In genomic region chr4:15766821-15767220, GRCh38 we compare ENCODE assay signal across 24 cellular contexts. TPM values are rescaled to one million over a fixed set of nuclear protein-coding genes. Genes with fewer than 3 reads are reported as not detected.
A peak's percentile ranks its signal among the peaks of the same experiment; 100 is the strongest.
DNase-seq lines count a peak whose midpoint lies in the region; ATAC-seq, FAIRE-seq and TF ChIP-seq lines count a peak whose summit lies in the region.
"Had no signal": no experiment of that assay in that cellular context is flagged by ENCODE, and none has a peak within 500 bp of the region (broad histone marks: within the 10 kb centered on the region; RNA-seq: fewer than 3 reads in every experiment).

No MANE protein-coding gene starts in this region.

- peaks cover 34% of the 10 kb centered on the region for H3K36me3 Mint-ChIP-seq in activated CD8-positive, alpha-beta memory T cell treated with anti-CD3 and anti-CD28 coated beads, Interleukin-2, amount 10 ng/mL, durations not matched to agents 7 days and 5 days
- H3K36me3 Mint-ChIP-seq in activated CD4-positive, alpha-beta memory T cell treated with anti-CD3 and anti-CD28 coated beads, Interleukin-2, amount 10 ng/mL, durations not matched to agents 7 days and 5 days (ENCODE audit: low read depth), result peaks cover 19% of the 10 kb centered on the region
- peaks cover 0 to 22% (median 0%) of the 10 kb centered on the region in 5 donors for H3K36me3 Mint-ChIP-seq in naive thymus-derived CD4-positive, alpha-beta T cell
- H3K36me3 Mint-ChIP-seq in nephron progenitor cell (ENCODE audit: low read depth), result no peaks in the 10 kb centered on the region
- H3K36me3 Mint-ChIP-seq: brain, neural progenitor cell had no signal

- H3K9me3 ChIP-seq in DOHH2 (ENCODE audit: control insufficient read depth, insufficient read depth, low read length), result no peaks in the 10 kb centered on the region
- no peaks in the 10 kb centered on the region for H3K9me3 ChIP-seq in naive thymus-derived CD4-positive, alpha-beta T cell (ENCODE audit: control insufficient read depth in 2 of 3, low read length in 3 of 3)
- H3K9me3 ChIP-seq: esophagus squamous epithelium, gastrocnemius medialis, uterus had no signal

- H3F3A ChIP-seq in DOHH2 (ENCODE audit: control insufficient read depth, insufficient read depth), result peaks cover 16% of the 10 kb centered on the region

- H3K9me3 Mint-ChIP-seq in activated CD8-positive, alpha-beta memory T cell treated with anti-CD3 and anti-CD28 coated beads, Interleukin-2, amount 10 ng/mL, durations not matched to agents 7 days and 5 days (ENCODE audit: low read depth), result no peaks in the 10 kb centered on the region
- H3K9me3 Mint-ChIP-seq in activated CD4-positive, alpha-beta memory T cell treated with anti-CD3 and anti-CD28 coated beads, Interleukin-2, amount 10 ng/mL, durations not matched to agents 7 days and 5 days, result no peaks in the 10 kb centered on the region
- peaks cover 0 to 7% (median 0%) of the 10 kb centered on the region in 11 donors for H3K9me3 Mint-ChIP-seq in naive thymus-derived CD4-positive, alpha-beta T cell
- no peaks in the 10 kb centered on the region for H3K9me3 Mint-ChIP-seq in nephron progenitor cell
- H3K9me3 Mint-ChIP-seq: brain, endodermal cell, H9 had no signal

- H3K27me3 Mint-ChIP-seq in activated CD8-positive, alpha-beta memory T cell treated with anti-CD3 and anti-CD28 coated beads, Interleukin-2, amount 10 ng/mL, durations not matched to agents 7 days and 5 days, result no peaks in the 10 kb centered on the region
- no peaks in the 10 kb centered on the region for H3K27me3 Mint-ChIP-seq in activated CD4-positive, alpha-beta memory T cell treated with anti-CD3 and anti-CD28 coated beads, Interleukin-2, amount 10 ng/mL, durations not matched to agents 7 days and 5 days
- H3K27me3 Mint-ChIP-seq in naive thymus-derived CD4-positive, alpha-beta T cell, result no peaks in the 10 kb centered on the region
- H3K27me3 Mint-ChIP-seq in nephron progenitor cell (ENCODE audit: low read depth, poor library complexity), result peaks cover 11% of the 10 kb centered on the region

- H3K27ac ChIP-seq in DOHH2 (ENCODE audit: low read depth, low read length), result peak overlapping the region; percentile 86
- peak overlapping the region; percentile 32 for H3K27ac ChIP-seq in naive thymus-derived CD4-positive, alpha-beta T cell (ENCODE audit: low read depth, low read length)
- H3K27ac ChIP-seq: esophagus squamous epithelium, gastrocnemius medialis, neural progenitor cell, SK-N-MC, uterus had no signal

- POLR2A ChIA-PET in activated CD4-positive, alpha-beta memory T cell treated with anti-CD3 and anti-CD28 coated beads, Interleukin-2, amount 10 ng/mL, durations not matched to agents 7 days and 5 days (lab: Charles Lee), result interaction anchor here (1.0 to 12.1 kb wide), 4 partner anchors 11 to 19 kb away, joined by 3 to 224 read pairs (median 30); partner anchors contain the start of gene CD38
- POLR2A ChIA-PET in naive thymus-derived CD4-positive, alpha-beta T cell (lab: Charles Lee), result interaction anchor here (0.6 to 3.4 kb wide), 10 partner anchors 8 to 764 kb away, joined by 3 to 53 read pairs (median 4); no protein-coding TSS in a partner anchor

- TF ChIP-seq CTCF in DOHH2 (IDR thresholded peaks at IDR 0.05; ENCODE audit: low read depth, low read length, poor library complexity, severe bottlenecking) (no peak), nephron progenitor cell (IDR thresholded peaks at IDR 0.05) (no peak)

- H3K4me2 ChIP-seq in DOHH2 (ENCODE audit: low read length), result peak overlapping the region; percentile 77
- H3K4me2 ChIP-seq: neural progenitor cell had no signal

- H3K4me3 Mint-ChIP-seq in activated CD8-positive, alpha-beta memory T cell treated with anti-CD3 and anti-CD28 coated beads, Interleukin-2, amount 10 ng/mL, durations not matched to agents 7 days and 5 days, result no peak overlapping the region
- no peak overlapping the region for H3K4me3 Mint-ChIP-seq in activated CD4-positive, alpha-beta memory T cell treated with anti-CD3 and anti-CD28 coated beads, Interleukin-2, amount 10 ng/mL, durations not matched to agents 7 days and 5 days
- peak overlapping the region; percentile 50 to 83 (median 72) for H3K4me3 Mint-ChIP-seq in naive thymus-derived CD4-positive, alpha-beta T cell
- H3K4me3 Mint-ChIP-seq in nephron progenitor cell, result no peak overlapping the region
- H3K4me3 Mint-ChIP-seq: brain, endodermal cell, H9, neural progenitor cell had no signal

- no peak for TF ChIP-seq POLR2A in GM12892 (IDR thresholded peaks at IDR 0.05; ENCODE audit: low read depth, low read length)

- no peak for DNase-seq in activated CD8-positive, alpha-beta memory T cell treated with anti-CD3 and anti-CD28 coated beads, Interleukin-2, amount 10 ng/mL, durations not matched to agents 7 days and 5 days
- no peak for DNase-seq in activated CD8-positive, alpha-beta memory T cell treated with anti-CD3 and anti-CD28 coated beads for 24 hours
- DNase-seq in activated CD4-positive, alpha-beta memory T cell treated with anti-CD3 and anti-CD28 coated beads, Interleukin-2, amount 10 ng/mL, durations not matched to agents 7 days and 5 days, result no peak
- DNase-seq in naive thymus-derived CD4-positive, alpha-beta T cell, result no peak
- DNase-seq in KG1 (lab: John Stamatoyannopoulos, UW), result no peak
- no peak for DNase-seq in nephron progenitor cell
- no peak for DNase-seq in GM12892 (ENCODE audit: insufficient read length)
- DNase-seq: activated CD8-positive, alpha-beta memory T cell treated with anti-CD3 and anti-CD28 coated beads, Interleukin-2, amount 50 U/mL, for 48 hours; C1 segment of cervical spinal cord; DMS53; endodermal cell; esophagus squamous epithelium; gastrocnemius medialis; H9; IMR-90; islet precursor cell; NCI-H524; uterus had no signal

- peaks cover 44% of the 10 kb centered on the region for H3K4me1 ChIP-seq in DOHH2 (ENCODE audit: control insufficient read depth, low read length)
- H3K4me1 ChIP-seq in naive thymus-derived CD4-positive, alpha-beta T cell (ENCODE audit: control insufficient read depth in 2 of 2, insufficient read depth in 2 of 2, low read length in 2 of 2), result peaks cover 27 to 43% of the 10 kb centered on the region in 2 donors
- H3K4me1 ChIP-seq: esophagus squamous epithelium, gastrocnemius medialis, neural progenitor cell, uterus had no signal

- ATAC-seq in activated CD8-positive, alpha-beta memory T cell treated with anti-CD3 and anti-CD28 coated beads, Interleukin-2, amount 10 ng/mL, durations not matched to agents 7 days and 5 days, result no peak
- ATAC-seq in naive thymus-derived CD4-positive, alpha-beta T cell, result no peak
- ATAC-seq: gastrocnemius medialis, sciatic nerve had no signal

- H3K9me2 ChIP-seq in DOHH2 (replicated peaks; ENCODE audit: control insufficient read depth, low read length), result no peaks in the 10 kb centered on the region

- H3K4me1 Mint-ChIP-seq in activated CD8-positive, alpha-beta memory T cell treated with anti-CD3 and anti-CD28 coated beads, Interleukin-2, amount 10 ng/mL, durations not matched to agents 7 days and 5 days, result peaks cover 69% of the 10 kb centered on the region
- peaks cover 74% of the 10 kb centered on the region for H3K4me1 Mint-ChIP-seq in activated CD4-positive, alpha-beta memory T cell treated with anti-CD3 and anti-CD28 coated beads, Interleukin-2, amount 10 ng/mL, durations not matched to agents 7 days and 5 days
- peaks cover 32 to 72% (median 66%) of the 10 kb centered on the region in 7 donors for H3K4me1 Mint-ChIP-seq in naive thymus-derived CD4-positive, alpha-beta T cell
- no peaks in the 10 kb centered on the region for H3K4me1 Mint-ChIP-seq in nephron progenitor cell
- H3K4me1 Mint-ChIP-seq: brain, endodermal cell, neural progenitor cell had no signal

- CTCF ChIA-PET in activated CD8-positive, alpha-beta memory T cell treated with anti-CD3 and anti-CD28 coated beads, Interleukin-2, amount 10 ng/mL, durations not matched to agents 7 days and 5 days (lab: Charles Lee), result interaction anchor here (1.0 to 10.1 kb wide), 5 partner anchors 8 to 113 kb away, joined by 3 to 146 read pairs (median 7); no protein-coding TSS in a partner anchor
- CTCF ChIA-PET in activated CD4-positive, alpha-beta memory T cell treated with anti-CD3 and anti-CD28 coated beads, Interleukin-2, amount 10 ng/mL, durations not matched to agents 7 days and 5 days (lab: Charles Lee), result interaction anchor here (1.0 to 4.3 kb wide), 5 partner anchors 8 to 116 kb away, joined by 3 to 64 read pairs (median 3); no protein-coding TSS in a partner anchor
- CTCF ChIA-PET in naive thymus-derived CD4-positive, alpha-beta T cell (lab: Charles Lee), result interaction anchor here (0.8 to 3.3 kb wide), 4 partner anchors 10 to 41 kb away, joined by 4 to 16 read pairs (median 10); partner anchors contain the start of gene CD38

- no peaks in the 10 kb centered on the region for H3K36me3 ChIP-seq in DOHH2 (ENCODE audit: control insufficient read depth, low read length)
- H3K36me3 ChIP-seq in naive thymus-derived CD4-positive, alpha-beta T cell (ENCODE audit: control insufficient read depth in 2 of 3, insufficient read depth in 3 of 3, low read length in 3 of 3), result no peaks in the 10 kb centered on the region
- H3K36me3 ChIP-seq: esophagus squamous epithelium, gastrocnemius medialis, neural progenitor cell, uterus had no signal

- intact Hi-C loops in naive thymus-derived CD4-positive, alpha-beta T cell (cut with micrococcal nuclease), result loop anchor here (1.0 kb wide), 5 partner anchors 11 to 37 kb away; partner anchors contain the start of gene CD38 (in 1 of the 2)

- H3K27ac Mint-ChIP-seq in activated CD8-positive, alpha-beta memory T cell treated with anti-CD3 and anti-CD28 coated beads, Interleukin-2, amount 10 ng/mL, durations not matched to agents 7 days and 5 days, result peak overlapping the region; percentile 92
- peak overlapping the region; percentile 79 for H3K27ac Mint-ChIP-seq in activated CD4-positive, alpha-beta memory T cell treated with anti-CD3 and anti-CD28 coated beads, Interleukin-2, amount 10 ng/mL, durations not matched to agents 7 days and 5 days
- peak overlapping the region; percentile 37 to 92 (median 86) for H3K27ac Mint-ChIP-seq in naive thymus-derived CD4-positive, alpha-beta T cell
- H3K27ac Mint-ChIP-seq in nephron progenitor cell, result no peak overlapping the region
- H3K27ac Mint-ChIP-seq: brain, endodermal cell, H9, neural progenitor cell had no signal

- H4K20me1 ChIP-seq in DOHH2 (ENCODE audit: control insufficient read depth, insufficient read depth, low read depth, low read length), result no peaks in the 10 kb centered on the region

- FAIRE-seq in GM12892 (lab: Jason Lieb, UNC), result no peak

- H3K4me3 ChIP-seq in DOHH2 (ENCODE audit: low read length), result peak overlapping the region; percentile 59
- peak overlapping the region; percentile 17 for H3K4me3 ChIP-seq in naive thymus-derived CD4-positive, alpha-beta T cell (ENCODE audit: low read length)
- H3K4me3 ChIP-seq: esophagus squamous epithelium, gastrocnemius medialis, neural progenitor cell, SK-N-MC, uterus had no signal

- no peaks in the 10 kb centered on the region for H3K27me3 ChIP-seq in DOHH2 (ENCODE audit: control insufficient read depth, low read length)
- H3K27me3 ChIP-seq in naive thymus-derived CD4-positive, alpha-beta T cell (ENCODE audit: control insufficient read depth in 2 of 2, insufficient read depth in 2 of 2, low read length in 2 of 2), result no peaks in the 10 kb centered on the region
- H3K27me3 ChIP-seq: esophagus squamous epithelium, gastrocnemius medialis, neural progenitor cell, uterus had no signal

- no peaks in the 10 kb centered on the region for H3K79me2 ChIP-seq in DOHH2 (ENCODE audit: control insufficient read depth, low read length)

RNA-seq across cellular contexts. Expression of gene CD38, which starts 11.3 kb away (rescaled TPM):
- 100 to 1,000 TPM; 151 to 179 TPM for total RNA-seq in activated CD8-positive, alpha-beta memory T cell treated with anti-CD3 and anti-CD28 coated beads, Interleukin-2, amount 10 ng/mL, durations not matched to agents 7 days and 5 days
- 100 to 1,000 TPM; 128 TPM for total RNA-seq in activated CD4-positive, alpha-beta memory T cell treated with anti-CD3 and anti-CD28 coated beads, Interleukin-2, amount 10 ng/mL, durations not matched to agents 7 days and 5 days
- total RNA-seq in naive thymus-derived CD4-positive, alpha-beta T cell, result 100 to 1,000 TPM in 1 of 5 experiments, 10 to 100 TPM in 2, 1 to 10 TPM in 2; 5.6 to 189 (median 14.3) TPM
- 10 to 100 TPM; 13.9 to 14.0 TPM for polyA plus RNA-seq in naive thymus-derived CD4-positive, alpha-beta T cell
- 9.4 TPM for polyA plus RNA-seq in GM12892 (2012; ENCODE audit: missing spikeins)
- total RNA-seq: A673, IMR-90 had no signal
- polyA plus RNA-seq: IMR-90 had no signal

Comparison
In these comparisons a context has a peak if more than half of its experiments do, and no peak if none do; other contexts are left out.
1. H3K4me3 Mint-ChIP-seq: peak in naive thymus-derived CD4-positive, alpha-beta T cell (10 of 10); none in activated CD8-positive, alpha-beta memory T cell treated with anti-CD3 and anti-CD28 coated beads, Interleukin-2, amount 10 ng/mL, durations not matched to agents 7 days and 5 days (single experiment), activated CD4-positive, alpha-beta memory T cell treated with anti-CD3 and anti-CD28 coated beads, Interleukin-2, amount 10 ng/mL, durations not matched to agents 7 days and 5 days (single experiment) and nephron progenitor cell (single experiment).